ENCODE assay signal across 1 cellular context in the genomic region with DNA sequence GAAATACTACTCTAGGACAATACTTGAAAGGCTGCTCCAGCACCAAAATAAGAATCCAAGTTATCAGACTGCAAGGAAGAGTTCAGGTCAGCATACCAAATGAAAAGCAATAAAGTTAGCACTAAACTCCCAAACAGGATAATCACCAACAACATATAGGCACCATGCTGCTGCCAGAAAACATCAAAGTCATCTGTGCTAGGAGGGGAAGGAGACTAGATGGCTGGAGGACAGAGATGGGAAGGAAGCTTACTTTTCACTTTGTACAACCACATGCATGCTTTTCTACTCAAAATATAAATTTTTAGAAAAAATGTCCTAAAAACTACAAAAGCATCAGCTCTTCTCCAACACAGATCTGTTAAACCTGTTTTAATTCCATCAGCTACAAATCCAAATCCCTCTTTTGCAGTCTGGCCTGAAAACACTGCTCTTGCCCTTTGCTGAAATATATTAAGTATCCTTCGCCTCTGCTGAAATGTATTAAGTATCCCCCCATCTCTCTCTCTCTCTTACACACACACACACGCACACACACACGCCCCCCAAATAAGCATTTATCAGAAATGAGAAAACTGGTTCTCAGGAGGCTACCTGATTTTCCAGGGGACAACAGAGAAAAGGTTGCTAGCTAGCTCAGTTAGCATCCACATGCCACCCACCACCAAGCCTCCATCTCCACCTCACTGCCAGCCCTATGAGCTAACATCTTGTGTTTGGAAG.
TF ChIP-seq lines count a peak whose summit lies in the region.

No MANE protein-coding gene starts in this region.

TF ChIP-seq in endothelial cell of umbilical vein, 7 proteins besides CTCF, POLR2A, EP300 and RAD21:
- no peak for TF ChIP-seq JUN (IDR thresholded peaks at IDR 0.05; ENCODE audit: borderline replicate concordance, insufficient read depth, insufficient read length, low read depth)
- no peak for TF ChIP-seq MAX (IDR thresholded peaks at IDR 0.05; ENCODE audit: insufficient read depth, insufficient read length)
- TF ChIP-seq GATA2 (IDR thresholded peaks at IDR 0.05; ENCODE audit: insufficient read depth, insufficient read length, low read depth, low read length) = no peak
- TF ChIP-seq FOS (IDR thresholded peaks at IDR 0.05; ENCODE audit: borderline replicate concordance, insufficient read depth, low read length) = no peak
- no peak for TF ChIP-seq MYC (IDR thresholded peaks at IDR 0.05; ENCODE audit: low read depth, low read length)
- TF ChIP-seq POLR2AphosphoS5 (IDR thresholded peaks at IDR 0.05; ENCODE audit: insufficient read depth, low read depth, low read length) = no peak
- TF ChIP-seq EZH2 (IDR thresholded peaks at IDR 0.05; ENCODE audit: borderline replicate concordance, low read depth, low read length, severe bottlenecking) = no peak
